In the genomic region with DNA sequence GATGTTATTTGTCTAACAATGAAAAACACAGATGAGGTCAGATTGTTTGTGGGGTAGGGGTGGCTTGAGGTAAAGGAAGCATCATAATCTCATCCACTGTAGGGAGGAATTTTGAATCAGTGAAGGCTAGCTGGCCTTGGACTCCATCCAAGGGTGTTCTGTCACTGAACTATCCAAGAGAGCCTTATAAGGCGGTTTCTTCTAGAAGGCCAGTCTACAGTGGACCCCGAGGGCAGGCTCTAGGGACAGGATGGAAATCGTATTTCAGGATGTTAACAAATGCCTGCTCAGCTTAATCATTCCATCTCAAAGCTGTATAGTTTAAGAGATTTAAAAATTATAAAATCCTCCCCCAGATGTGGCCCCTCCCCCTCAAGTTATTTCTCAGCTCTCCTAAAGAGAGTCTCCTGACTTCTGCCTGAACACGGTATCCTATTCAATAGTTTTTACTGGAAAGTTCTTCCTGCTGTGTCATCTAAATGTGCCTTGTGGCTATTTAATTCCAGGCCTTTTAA, we compare ENCODE assay signal across 11 cellular contexts. TPM values are rescaled to one million over a fixed set of nuclear protein-coding genes. Genes with fewer than 3 reads are reported as not detected.
DNase-seq lines count a peak whose midpoint lies in the region; ATAC-seq lines count a peak whose summit lies in the region.
"Had no signal": no experiment of that assay in that cellular context is flagged by ENCODE, and none has a peak within 500 bp of the region (broad histone marks: within the 10 kb centered on the region; RNA-seq: fewer than 3 reads in every experiment).

No MANE protein-coding gene starts in this region.

- DNase-seq in HCEC 1CT, result peak; percentile 92
- DNase-seq in caudate nucleus (lab: John Stamatoyannopoulos, UW), result peak in 1 of 61 donors; percentile 15
- peak; percentile 88 for DNase-seq in kidney glomerular epithelial cell (lab: John Stamatoyannopoulos, UW)
- no peak for DNase-seq in SK-N-DZ (ENCODE audit: low spot score)
- no peak for DNase-seq in NAMALWA (ENCODE audit: low spot score)
- no peak for DNase-seq in NCI-H1092 treated with DMSO at 0.1 percent for 48 hours (lab: John Stamatoyannopoulos, UW)
- DNase-seq: central memory CD4-positive, alpha-beta T cell; KG1 had no signal

- no peaks in the 10 kb centered on the region for H3K27me3 ChIP-seq in skeletal muscle tissue (ENCODE audit: control insufficient read depth in 3 of 3, insufficient read depth in 3 of 3, low read length in 3 of 3)

- H3K27ac ChIP-seq in caudate nucleus (ENCODE audit: low read depth, low read length), result peak overlapping the region; percentile 11
- H3K27ac ChIP-seq in skeletal muscle tissue (ENCODE audit: low read depth, low read length), result peak overlapping the region; percentile 86

- no peaks in the 10 kb centered on the region for H3K9me3 ChIP-seq in skeletal muscle tissue (ENCODE audit: control insufficient read depth in 3 of 3, low read length in 3 of 3)

- ATAC-seq in HG02623 (IDR thresholded peaks at IDR 0.05; ENCODE audit: unreplicated experiment), result no peak

- peak overlapping the region in 2 of 3 donors; percentile 45 to 57 for H3K9ac ChIP-seq in skeletal muscle tissue (ENCODE audit: low read depth in 1 of 3, low read length in 3 of 3)

- peaks cover 21 to 26% (median 23%) of the 10 kb centered on the region in 3 donors for H3K4me1 ChIP-seq in skeletal muscle tissue (ENCODE audit: control insufficient read depth in 3 of 3, insufficient read depth in 3 of 3, low read length in 3 of 3)

- H3K36me3 ChIP-seq in skeletal muscle tissue (ENCODE audit: control insufficient read depth in 3 of 3, insufficient read depth in 3 of 3, low read length in 3 of 3), result no peaks in the 10 kb centered on the region

- no peak overlapping the region for H3K4me3 ChIP-seq in skeletal muscle tissue (ENCODE audit: low read length in 3 of 3)

RNA-seq across cellular contexts. Expression of gene IGFBP7, which starts 8.1 kb away (rescaled TPM):
- total RNA-seq in skeletal muscle tissue, result 66.8 TPM
- polyA plus RNA-seq in SK-N-DZ (2014; cell fraction: cytosol; rRNA removed), result not detected in 2 replicates
- polyA plus RNA-seq in SK-N-DZ (2014; cell fraction: nucleus; rRNA removed), result not detected in 2 replicates
- total RNA-seq: T-helper 1 cell treated with Interleukin-12 subunit alpha and Interleukin-12 subunit beta and Interleukin-4 antibody, amounts not matched to agents 30 ng/mL and 1 ng/mL, for 36 hours had no signal

Comparison
In these comparisons a context has a peak if more than half of its experiments do, and no peak if none do; other contexts are left out.
1. DNase-seq: peak in HCEC 1CT (single experiment) and kidney glomerular epithelial cell (single experiment); none in SK-N-DZ (single experiment), NAMALWA (single experiment) and NCI-H1092 treated with DMSO at 0.1 percent for 48 hours (single experiment).